ENCODE assay signal across 9 cellular contexts in genomic region chr1:101238041-101238515, GRCh38. TPM values are rescaled to one million over a fixed set of nuclear protein-coding genes. Genes with fewer than 3 reads are reported as not detected.
DNase-seq lines count a peak whose midpoint lies in the region; ATAC-seq, FAIRE-seq and TF ChIP-seq lines count a peak whose summit lies in the region.
"Had no signal": no experiment of that assay in that cellular context is flagged by ENCODE, and none has a peak within 500 bp of the region (broad histone marks: within the 10 kb centered on the region; RNA-seq: fewer than 3 reads in every experiment).

No MANE protein-coding gene starts in this region.

- H4K20me1 ChIP-seq in OCI-LY7 (ENCODE audit: insufficient read depth, low read length), result 0 out of 2 replicates have a peak, but pooled peaks cover 6% of the 10 kb centered on the region

- no peaks in the 10 kb centered on the region for H3K27me3 ChIP-seq in right lobe of liver

- ATAC-seq in activated naive CD8-positive, alpha-beta T cell treated with anti-CD3 and anti-CD28 coated beads, Interleukin-2, amount 50 U/mL, for 24 hours, result peak; percentile 8
- ATAC-seq in right lobe of liver (peak in 1 of 4 donors; percentile 3), GM18868 (IDR thresholded peaks at IDR 0.05; ENCODE audit: unreplicated experiment) (no peak), GM21390 (IDR thresholded peaks at IDR 0.05; ENCODE audit: unreplicated experiment) (no peak)
- ATAC-seq in stimulated activated memory B cell treated with anti-CD40 and anti-IgM and Interleukin-4, amounts not matched to agents 10 μg/mL and 1 μg/mL and 100 μg/mL, for 72 hours, result peak; percentile 52

- FAIRE-seq in GM12892 (lab: Jason Lieb, UNC), result peak; percentile 53

- H3K79me2 ChIP-seq in OCI-LY7 (ENCODE audit: insufficient read depth, low read depth, low read length), result no peaks in the 10 kb centered on the region

- H3K9me2 ChIP-seq in OCI-LY7 (ENCODE audit: insufficient read depth, low read length), result no peaks in the 10 kb centered on the region

- DNase-seq in GM12892 (ENCODE audit: insufficient read length) (no peak), OCI-LY7 (ENCODE audit: low spot score) (peak; percentile 73), right lobe of liver (peak; percentile 39 to 53 (median 48)), HK-2 (ENCODE audit: unreplicated experiment) (no peak)
- DNase-seq in activated naive CD8-positive, alpha-beta T cell treated with anti-CD3 and anti-CD28 coated beads, Interleukin-2, amount 50 U/mL, for 24 hours, result peak; percentile 69

- no TSS peak for BruUV-seq in OCI-LY7 (replicated peaks; lab: Mats Ljungman, UMichigan)

- TF ChIP-seq POLR2A in GM12892 (IDR thresholded peaks at IDR 0.05; ENCODE audit: low read depth, low read length) (no peak; the same call in 1 of the 2 replicates), right lobe of liver (IDR thresholded peaks at IDR 0.05) (no peak)

- H3K4me1 Mint-ChIP-seq in activated naive CD8-positive, alpha-beta T cell treated with anti-CD3 and anti-CD28 coated beads, Interleukin-2, amount 50 U/mL, for 24 hours, result peaks cover 69% of the 10 kb centered on the region
- peaks cover 59% of the 10 kb centered on the region for H3K4me1 Mint-ChIP-seq in stimulated activated memory B cell treated with anti-CD40 and anti-IgM and Interleukin-4, amounts not matched to agents 10 μg/mL and 1 μg/mL and 100 μg/mL, for 72 hours

- H3K4me2 ChIP-seq in OCI-LY7 (ENCODE audit: low read length), result peak overlapping the region; percentile 62

- H3K4me1 ChIP-seq in OCI-LY7 (ENCODE audit: insufficient read depth, low read length, poor library complexity, severe bottlenecking), result peaks cover 38% of the 10 kb centered on the region
- no peaks in the 10 kb centered on the region for H3K4me1 ChIP-seq in right lobe of liver

- H3K27ac ChIP-seq in OCI-LY7 (ENCODE audit: low read depth, low read length, poor library complexity, severe bottlenecking), result no peak overlapping the region
- peak overlapping the region; percentile 47 to 84 (median 79) for H3K27ac ChIP-seq in right lobe of liver
- H3K27ac ChIP-seq: KMS-11 had no signal

- no peaks in the 10 kb centered on the region for H3K27me3 Mint-ChIP-seq in activated naive CD8-positive, alpha-beta T cell treated with anti-CD3 and anti-CD28 coated beads, Interleukin-2, amount 50 U/mL, for 24 hours
- no peaks in the 10 kb centered on the region for H3K27me3 Mint-ChIP-seq in stimulated activated memory B cell treated with anti-CD40 and anti-IgM and Interleukin-4, amounts not matched to agents 10 μg/mL and 1 μg/mL and 100 μg/mL, for 72 hours

- H3K9me3 Mint-ChIP-seq in activated naive CD8-positive, alpha-beta T cell treated with anti-CD3 and anti-CD28 coated beads, Interleukin-2, amount 50 U/mL, for 24 hours, result no peaks in the 10 kb centered on the region
- no peaks in the 10 kb centered on the region for H3K9me3 Mint-ChIP-seq in stimulated activated memory B cell treated with anti-CD40 and anti-IgM and Interleukin-4, amounts not matched to agents 10 μg/mL and 1 μg/mL and 100 μg/mL, for 72 hours

- H3K9me3 ChIP-seq in OCI-LY7 (ENCODE audit: low read length), result no peaks in the 10 kb centered on the region
- H3K9me3 ChIP-seq in right lobe of liver, result no peaks in the 10 kb centered on the region

- TF ChIP-seq CTCF in OCI-LY7 (conservative IDR thresholded peaks at IDR 0.05; ENCODE audit: low read length) (no peak), right lobe of liver (IDR thresholded peaks at IDR 0.05) (no peak)

- intact Hi-C loops in OCI-LY7 (cut with micrococcal nuclease; ENCODE audit: unreplicated experiment), result loop anchor here (2.0 to 5.0 kb wide), 3 partner anchors 51 to 311 kb away; no protein-coding TSS in a partner anchor
- intact Hi-C loops in right lobe of liver (cut with DNase I), result no loop called here

- H3K36me3 Mint-ChIP-seq in activated naive CD8-positive, alpha-beta T cell treated with anti-CD3 and anti-CD28 coated beads, Interleukin-2, amount 50 U/mL, for 24 hours (ENCODE audit: low read depth), result peaks cover 52% of the 10 kb centered on the region
- H3K36me3 Mint-ChIP-seq in stimulated activated memory B cell treated with anti-CD40 and anti-IgM and Interleukin-4, amounts not matched to agents 10 μg/mL and 1 μg/mL and 100 μg/mL, for 72 hours, result peaks cover 34% of the 10 kb centered on the region

- peak overlapping the region; percentile 98 for H3K27ac Mint-ChIP-seq in activated naive CD8-positive, alpha-beta T cell treated with anti-CD3 and anti-CD28 coated beads, Interleukin-2, amount 50 U/mL, for 24 hours
- peak overlapping the region; percentile 94 for H3K27ac Mint-ChIP-seq in stimulated activated memory B cell treated with anti-CD40 and anti-IgM and Interleukin-4, amounts not matched to agents 10 μg/mL and 1 μg/mL and 100 μg/mL, for 72 hours

- no peaks in the 10 kb centered on the region for H3K36me3 ChIP-seq in OCI-LY7 (ENCODE audit: insufficient read depth, low read length)
- H3K36me3 ChIP-seq in right lobe of liver, result peaks cover 0 to 19% (median 0%) of the 10 kb centered on the region in 4 donors

- WGBS in right lobe of liver (ENCODE audit: insufficient coverage, low coverage, low lambda C conversion rate, missing lambda C conversion rate), result 0% methylated on average over 7 of the region's 13 CpGs

- POLR2A ChIA-PET in OCI-LY7 (lab: Charles Lee), result interaction anchor here (0.6 to 1.2 kb wide), 5 partner anchors 8 to 213 kb away, joined by 3 to 6 read pairs (median 4); partner anchors contain the start of gene DPH5

- CTCF ChIA-PET in OCI-LY7 (lab: Charles Lee; ENCODE audit: unreplicated experiment), result no interaction called here

- no peak overlapping the region for H2AFZ ChIP-seq in OCI-LY7 (ENCODE audit: low read length)

- H3K4me3 Mint-ChIP-seq in activated naive CD8-positive, alpha-beta T cell treated with anti-CD3 and anti-CD28 coated beads, Interleukin-2, amount 50 U/mL, for 24 hours, result peak overlapping the region; percentile 96
- H3K4me3 Mint-ChIP-seq in stimulated activated memory B cell treated with anti-CD40 and anti-IgM and Interleukin-4, amounts not matched to agents 10 μg/mL and 1 μg/mL and 100 μg/mL, for 72 hours, result peak overlapping the region; percentile 96

- peak overlapping the region; percentile 36 for H3K4me3 ChIP-seq in OCI-LY7 (ENCODE audit: low read depth, low read length, poor library complexity, severe bottlenecking)
- peak overlapping the region; percentile 53 to 74 (median 69) for H3K4me3 ChIP-seq in right lobe of liver

RNA-seq across cellular contexts. Expression of gene S1PR1, which starts 1.3 kb away (rescaled TPM):
- polyA plus RNA-seq in GM12892 (2012; ENCODE audit: missing spikeins), result 20.1 TPM
- 0.41 and 1.1 TPM in 2 replicates for total RNA-seq in OCI-LY7 (2014; rRNA removed; shearing (Covaris generic))
- 0.13 TPM in 1 of 2 replicates, not detected in the other for total RNA-seq in OCI-LY7 (2022)
- total RNA-seq in right lobe of liver, result 10 to 100 TPM in 2 of 6 experiments, 1 to 10 TPM in 4; 9.0 to 14.8 (median 9.3) TPM

Comparison
In these comparisons a context has a peak if more than half of its experiments do, and no peak if none do; other contexts are left out.
1. DNase-seq: peak in OCI-LY7 (single experiment), activated naive CD8-positive, alpha-beta T cell treated with anti-CD3 and anti-CD28 coated beads, Interleukin-2, amount 50 U/mL, for 24 hours (single experiment) and right lobe of liver (3 of 3); none in GM12892 (single experiment) and HK-2 (single experiment).
2. ATAC-seq: peak in activated naive CD8-positive, alpha-beta T cell treated with anti-CD3 and anti-CD28 coated beads, Interleukin-2, amount 50 U/mL, for 24 hours (single experiment) and stimulated activated memory B cell treated with anti-CD40 and anti-IgM and Interleukin-4, amounts not matched to agents 10 μg/mL and 1 μg/mL and 100 μg/mL, for 72 hours (single experiment); none in GM18868 (single experiment) and GM21390 (single experiment).
3. RNA of gene S1PR1, which starts 1.3 kb away (total RNA-seq): 9.0 to 14.8 TPM in right lobe of liver; 0.13 to 1.1 TPM in OCI-LY7; every median in the first group is over 4 times any median in the second.